Comparison of ENCODE assay signal across 10 cellular contexts in the genomic region with DNA sequence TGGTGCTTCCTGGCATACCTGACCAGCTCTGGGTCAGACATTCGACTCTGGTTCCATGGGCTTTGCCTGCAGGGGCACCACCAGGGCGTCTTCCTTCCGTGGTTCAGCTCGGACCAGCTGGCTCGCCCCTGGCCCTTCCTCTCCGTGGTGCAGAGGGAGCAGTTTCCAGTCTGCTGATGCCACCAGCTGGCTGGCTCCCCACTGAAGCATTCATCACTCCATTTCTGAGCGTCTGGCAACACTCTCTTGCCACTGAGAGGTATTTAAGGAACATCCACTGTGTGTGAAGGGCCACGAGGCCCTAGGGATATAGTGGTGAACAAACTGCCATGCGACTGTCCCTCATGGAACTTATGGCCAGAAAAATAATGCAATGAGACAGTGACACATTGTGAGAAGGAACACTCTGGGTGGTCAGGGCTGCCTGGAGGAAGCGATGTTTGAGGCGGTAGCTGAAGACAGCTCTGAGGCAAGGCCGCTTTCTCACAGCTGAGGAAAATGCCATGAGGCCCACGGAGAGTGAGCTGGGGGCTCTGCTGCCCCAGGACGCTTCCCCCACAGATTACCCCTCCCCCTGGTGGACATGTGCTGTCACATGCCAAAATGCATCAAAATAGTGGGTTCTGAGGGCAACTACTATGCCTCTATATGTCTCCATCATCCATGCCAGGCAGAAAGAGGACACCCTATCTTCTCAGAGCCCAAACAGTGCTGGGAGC. TPM values are rescaled to one million over a fixed set of nuclear protein-coding genes. Genes with fewer than 3 reads are reported as not detected.
DNase-seq lines count a peak whose midpoint lies in the region; ATAC-seq, FAIRE-seq and TF ChIP-seq lines count a peak whose summit lies in the region.
"Had no signal": no experiment of that assay in that cellular context is flagged by ENCODE, and none has a peak within 500 bp of the region (broad histone marks: within the 10 kb centered on the region; RNA-seq: fewer than 3 reads in every experiment).

No MANE protein-coding gene starts in this region.

- POLR2A ChIA-PET in endothelial cell of umbilical vein (lab: Charles Lee): interaction anchor here (0.6 kb wide), 1 partner anchor 428 kb away, joined by 3 read pairs; no protein-coding TSS in a partner anchor

- peaks cover 9% of the 10 kb centered on the region for H3K79me2 ChIP-seq in endothelial cell of umbilical vein (ENCODE audit: control insufficient read depth, insufficient read depth, low read length)

- no peaks in the 10 kb centered on the region for H3K36me3 ChIP-seq in endothelial cell of umbilical vein (ENCODE audit: control insufficient read depth in 2 of 2, extremely low read depth in 1 of 2, insufficient read depth in 2 of 2, low read length in 2 of 2)
- no peaks in the 10 kb centered on the region for H3K36me3 ChIP-seq in vagina
- H3K36me3 ChIP-seq: colonic mucosa had no signal

- BruUV-seq in endothelial cell of umbilical vein (replicated peaks; lab: Mats Ljungman, UMichigan): no TSS peak

- H3K4me1 ChIP-seq in endothelial cell of umbilical vein (ENCODE audit: control insufficient read depth, extremely low read depth, insufficient read depth, low read length) (peaks cover 22% of the 10 kb centered on the region), vagina (peaks cover 19% of the 10 kb centered on the region)

- no peak overlapping the region for H3K9ac ChIP-seq in endothelial cell of umbilical vein (replicated peaks; ENCODE audit: extremely low read depth, insufficient read depth, low read length)

- H3K27me3 ChIP-seq in endothelial cell of umbilical vein (ENCODE audit: control insufficient read depth in 2 of 2, insufficient read depth in 2 of 2, low read length in 2 of 2) (no peaks in the 10 kb centered on the region), vagina (no peaks in the 10 kb centered on the region)
- H3K27me3 ChIP-seq: colonic mucosa had no signal

- no peaks in the 10 kb centered on the region for H3K9me1 ChIP-seq in endothelial cell of umbilical vein (replicated peaks; ENCODE audit: control insufficient read depth, extremely low read depth, insufficient read depth, low read length)

- DNase-seq in GM12865 (ENCODE audit: low read depth) (peak; percentile 24), NCI-H524 (lab: John Stamatoyannopoulos, UW) (peak; percentile 40 to 73), endothelial cell of umbilical vein (ENCODE audit: low read depth, low spot score) (no peak), retinal pigment epithelial cell (ENCODE audit: low read depth) (no peak), vagina (ENCODE audit: extremely low spot score in 2 of 2) (no peak), DMS153 treated with DMSO at 0.1 percent for 48 hours (lab: John Stamatoyannopoulos, UW; ENCODE audit: unreplicated experiment) (no peak)
- DNase-seq: colonic mucosa, immature natural killer cell had no signal

- ATAC-seq in GM18858 (IDR thresholded peaks at IDR 0.05; ENCODE audit: unreplicated experiment) (no peak), HG03342 (IDR thresholded peaks at IDR 0.05; ENCODE audit: unreplicated experiment) (no peak)

- no peaks in the 10 kb centered on the region for H4K20me1 ChIP-seq in endothelial cell of umbilical vein (replicated peaks; ENCODE audit: control insufficient read depth, extremely low read depth, insufficient read depth, low read length)

- TF ChIP-seq POLR2A in endothelial cell of umbilical vein (IDR thresholded peaks at IDR 0.05; ENCODE audit: low read depth, low read length): no peak
- no peak for TF ChIP-seq POLR2A in vagina (IDR thresholded peaks at IDR 0.05)

- no peak overlapping the region for H2AFZ ChIP-seq in endothelial cell of umbilical vein (ENCODE audit: low read depth, low read length)

- H3K4me2 ChIP-seq in endothelial cell of umbilical vein (ENCODE audit: insufficient read depth, low read length): no peak overlapping the region

- CTCF ChIA-PET in endothelial cell of umbilical vein (lab: Charles Lee): interaction anchor here (1.2 kb wide), 1 partner anchor 25 kb away, joined by 3 read pairs; no protein-coding TSS in a partner anchor

- no peak overlapping the region for H3K27ac ChIP-seq in endothelial cell of umbilical vein (ENCODE audit: insufficient read depth, low read depth, low read length)
- H3K27ac ChIP-seq in vagina: no peak overlapping the region

- FAIRE-seq in endothelial cell of umbilical vein (lab: Jason Lieb, UNC): no peak

- H3K9me3 ChIP-seq in endothelial cell of umbilical vein (replicated peaks; ENCODE audit: control insufficient read depth, insufficient read depth, low read length): no peaks in the 10 kb centered on the region
- no peaks in the 10 kb centered on the region for H3K9me3 ChIP-seq in vagina
- H3K9me3 ChIP-seq: colonic mucosa had no signal

- H3K4me3 ChIP-seq in GM12865 (ENCODE audit: low read depth, low read length): no peak overlapping the region
- no peak overlapping the region for H3K4me3 ChIP-seq in endothelial cell of umbilical vein (replicated peaks in 1 of 3; ENCODE audit: insufficient read depth in 1 of 3, low read depth in 1 of 3, low read length in 3 of 3)
- no peak overlapping the region for H3K4me3 ChIP-seq in retinal pigment epithelial cell (ENCODE audit: low read length)
- H3K4me3 ChIP-seq in vagina: no peak overlapping the region
- H3K4me3 ChIP-seq: colonic mucosa had no signal

- dilution Hi-C loops in endothelial cell of umbilical vein (cut with MboI; ENCODE audit: extremely low pct_ligation_motif_present, low sequenced_read_pairs): no loop called here

- TF ChIP-seq CTCF in GM12865 (IDR thresholded peaks at IDR 0.05; ENCODE audit: insufficient read depth, low read depth, low read length, missing control alignments) (peak; percentile 47), endothelial cell of umbilical vein (IDR thresholded peaks at IDR 0.05; ENCODE audit: extremely low read depth in 1 of 2, insufficient read depth in 1 of 2, low read depth in 1 of 2, low read length in 2 of 2) (peak; percentile 14 to 29), retinal pigment epithelial cell (conservative IDR thresholded peaks at IDR 0.05; ENCODE audit: low read depth, low read length) (peak; percentile 38), vagina (IDR thresholded peaks at IDR 0.05) (peak in 1 of 3 experiments; percentile 11)

- intact Hi-C loops in endothelial cell of umbilical vein (cut with micrococcal nuclease) (no loop called here), vagina (cut with DNase I) (no loop called here)

TF ChIP-seq in endothelial cell of umbilical vein, 7 proteins besides CTCF, POLR2A, EP300 and RAD21:
- TF ChIP-seq POLR2AphosphoS5 (IDR thresholded peaks at IDR 0.05; ENCODE audit: insufficient read depth, low read depth, low read length): no peak
- no peak for TF ChIP-seq FOS (IDR thresholded peaks at IDR 0.05; ENCODE audit: borderline replicate concordance, insufficient read depth, low read length)
- no peak for TF ChIP-seq MYC (IDR thresholded peaks at IDR 0.05; ENCODE audit: low read depth, low read length)
- no peak for TF ChIP-seq EZH2 (IDR thresholded peaks at IDR 0.05; ENCODE audit: borderline replicate concordance, low read depth, low read length, severe bottlenecking)
- TF ChIP-seq, protein P1, sequence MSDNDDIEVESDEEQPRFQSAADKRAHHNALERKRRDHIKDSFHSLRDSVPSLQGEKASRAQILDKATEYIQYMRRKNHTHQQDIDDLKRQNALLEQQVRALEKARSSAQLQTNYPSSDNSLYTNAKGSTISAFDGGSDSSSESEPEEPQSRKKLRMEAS (IDR thresholded peaks at IDR 0.05; ENCODE audit: insufficient read depth, insufficient read length): no peak
- TF ChIP-seq JUN (IDR thresholded peaks at IDR 0.05; ENCODE audit: borderline replicate concordance, insufficient read depth, insufficient read length, low read depth): no peak
- no peak for TF ChIP-seq GATA2 (IDR thresholded peaks at IDR 0.05; ENCODE audit: insufficient read depth, insufficient read length, low read depth, low read length)

RNA-seq across cellular contexts. Expression of a gene that starts 44.9 kb away (rescaled TPM):
- total RNA-seq in endothelial cell of umbilical vein (33.4 and 40.2 TPM in 2 replicates), vagina (28.0 TPM)
- 23.6 and 29.1 TPM in 2 replicates for polyA plus RNA-seq in endothelial cell of umbilical vein
- polyA plus RNA-seq in endothelial cell of umbilical vein (2011; cell fraction: cytosol; rRNA removed): 23.4 and 26.7 TPM in 2 replicates
- 37.7 and 42.1 TPM in 2 replicates for polyA plus RNA-seq in endothelial cell of umbilical vein (2011; cell fraction: nucleus; rRNA removed)
- 26.1 and 27.9 TPM in 2 replicates for polyA plus RNA-seq in endothelial cell of umbilical vein (2012)
- polyA minus RNA-seq in endothelial cell of umbilical vein: 37.5 and 39.3 TPM in 2 replicates
- polyA minus RNA-seq in endothelial cell of umbilical vein (2011; cell fraction: cytosol; rRNA and poly(A)+ RNA removed): 10.3 TPM
- polyA minus RNA-seq in endothelial cell of umbilical vein (2011; cell fraction: nucleus; rRNA and poly(A)+ RNA removed): 26.4 and 28.7 TPM in 2 replicates

Comparison
In these comparisons a context has a peak if more than half of its experiments do, and no peak if none do; other contexts are left out.
1. DNase-seq: peak in GM12865 (single experiment) and NCI-H524 (2 of 2); none in endothelial cell of umbilical vein (single experiment), retinal pigment epithelial cell (single experiment), vagina (0 of 2) and DMS153 treated with DMSO at 0.1 percent for 48 hours (single experiment).